In genomic region chr1:24189528-24189927, GRCh38 we compare ENCODE assay signal across 12 cellular contexts. TPM values are rescaled to one million over a fixed set of nuclear protein-coding genes. Genes with fewer than 3 reads are reported as not detected.
DNase-seq lines count a peak whose midpoint lies in the region; ATAC-seq, FAIRE-seq and TF ChIP-seq lines count a peak whose summit lies in the region.
"Had no signal": no experiment of that assay in that cellular context is flagged by ENCODE, and none has a peak within 500 bp of the region (broad histone marks: within the 10 kb centered on the region; RNA-seq: fewer than 3 reads in every experiment).

No MANE protein-coding gene starts in this region.

- H3K4me3 ChIP-seq in lower lobe of right lung, result no peak overlapping the region
- H3K4me3 ChIP-seq in small intestine (ENCODE audit: low read depth in 1 of 2, low read length in 2 of 2), result no peak overlapping the region
- H3K4me3 ChIP-seq: psoas muscle had no signal

- peaks cover 48% of the 10 kb centered on the region for H3K4me1 Mint-ChIP-seq in CD4-positive, alpha-beta T cell (ENCODE audit: low read depth)

- H3K4me3 Mint-ChIP-seq in CD4-positive, alpha-beta T cell, result peak overlapping the region; percentile 74

- no peaks in the 10 kb centered on the region for H3K9me3 Mint-ChIP-seq in CD4-positive, alpha-beta T cell

- no peaks in the 10 kb centered on the region for H3K9me3 ChIP-seq in CD4-positive, alpha-beta T cell (ENCODE audit: control insufficient read depth, low read length)
- H3K9me3 ChIP-seq in lower lobe of right lung (no peaks in the 10 kb centered on the region), small intestine (ENCODE audit: control insufficient read depth, low read depth) (no peaks in the 10 kb centered on the region)
- H3K9me3 ChIP-seq: psoas muscle, SK-N-SH had no signal

- peak overlapping the region; percentile 33 for H3K27ac Mint-ChIP-seq in CD4-positive, alpha-beta T cell

- H3K27ac ChIP-seq in CD4-positive, alpha-beta T cell (ENCODE audit: low read depth, low read length), result no peak overlapping the region
- H3K27ac ChIP-seq in lower lobe of right lung, result peak overlapping the region; percentile 8
- H3K27ac ChIP-seq in small intestine (ENCODE audit: low read depth in 1 of 2, low read length in 1 of 2), result peak overlapping the region in 1 of 2 donors; percentile 8

- 75 to 93% (median 83%) methylated on average over 7 of the region's 7 CpGs for WGBS in small intestine, 3 donors

- DNase-seq in CD4-positive, alpha-beta T cell, result no peak
- DNase-seq in lower lobe of right lung (peak; percentile 59), small intestine (no peak), HEK293T (ENCODE audit: extremely low spot score) (no peak)
- DNase-seq: NCI-H1417, psoas muscle, SK-N-SH had no signal

- TF ChIP-seq CTCF in CD4-positive, alpha-beta T cell (IDR thresholded peaks at IDR 0.05), result no peak
- no peak for TF ChIP-seq CTCF in lower lobe of right lung (IDR thresholded peaks at IDR 0.05)

- H3K36me3 Mint-ChIP-seq in CD4-positive, alpha-beta T cell (ENCODE audit: low read depth), result no peaks in the 10 kb centered on the region

- H3K4me1 ChIP-seq in lower lobe of right lung (peaks cover 43% of the 10 kb centered on the region), small intestine (ENCODE audit: control insufficient read depth in 2 of 2, insufficient read depth in 1 of 2, low read depth in 1 of 2, low read length in 1 of 2) (no peaks in the 10 kb centered on the region)

- no peaks in the 10 kb centered on the region for H3K27me3 Mint-ChIP-seq in CD4-positive, alpha-beta T cell

- no peaks in the 10 kb centered on the region for H3K27me3 ChIP-seq in CD4-positive, alpha-beta T cell (ENCODE audit: control insufficient read depth, insufficient read depth, low read length)
- H3K27me3 ChIP-seq in lower lobe of right lung (ENCODE audit: low read depth) (peaks cover 13% of the 10 kb centered on the region), small intestine (ENCODE audit: control insufficient read depth in 2 of 2, insufficient read depth in 2 of 2, low read length in 2 of 2) (peaks cover 0 to 2% of the 10 kb centered on the region in 2 donors)

- ATAC-seq in CD4-positive, alpha-beta T cell (ENCODE audit: poor library complexity), result no peak
- ATAC-seq in lower lobe of right lung, result peak in 1 of 2 donors; percentile 12
- no peak for ATAC-seq in GM21423 (IDR thresholded peaks at IDR 0.05; ENCODE audit: unreplicated experiment)
- no peak for ATAC-seq in GM19023 (IDR thresholded peaks at IDR 0.05; ENCODE audit: unreplicated experiment)

- CTCF ChIA-PET in CD4-positive, alpha-beta T cell (lab: Charles Lee), result interaction anchor here (1.6 to 3.0 kb wide), 3 partner anchors 9 to 202 kb away, joined by 5 to 10 read pairs (median 6); no protein-coding TSS in a partner anchor
- CTCF ChIA-PET in HEK293T (lab: Yijun Ruan, JAX), result interaction anchor here (1.2 to 2.4 kb wide), 3 partner anchors 9 to 39 kb away, joined by 3 to 9 read pairs (median 4); no protein-coding TSS in a partner anchor

- no peak for FAIRE-seq in small intestine (lab: Jason Lieb, UNC)

- TF ChIP-seq POLR2A in GM19193 (IDR thresholded peaks at IDR 0.05; ENCODE audit: extremely low read depth, insufficient read depth, insufficient read length), result peak; percentile 40
- TF ChIP-seq POLR2A in Raji (IDR thresholded peaks at IDR 0.05; ENCODE audit: insufficient read depth, low read depth, low read length), result peak; percentile 76

- intact Hi-C loops in CD4-positive, alpha-beta T cell (cut with DNase I, micrococcal nuclease), result no loop called here
- intact Hi-C loops in lower lobe of right lung (cut with DNase I), result no loop called here

- H3K36me3 ChIP-seq in lower lobe of right lung (no peaks in the 10 kb centered on the region), small intestine (ENCODE audit: control insufficient read depth in 2 of 2, insufficient read depth in 2 of 2, low read length in 2 of 2) (no peaks in the 10 kb centered on the region)

- POLR2A ChIA-PET in CD4-positive, alpha-beta T cell (lab: Charles Lee), result interaction anchor here (0.5 to 1.2 kb wide), 2 partner anchors 182 to 204 kb away, joined by 3 read pairs; no protein-coding TSS in a partner anchor
- POLR2A ChIA-PET in HEK293T (lab: Yijun Ruan, JAX), result no interaction called here

TF ChIP-seq in HEK293T, 16 proteins besides CTCF, POLR2A, EP300 and RAD21:
- TF ChIP-seq SP1 (IDR thresholded peaks at IDR 0.05) (no peak), L3MBTL2 (conservative IDR thresholded peaks at IDR 0.05) (no peak), NFRKB (IDR thresholded peaks at IDR 0.05) (no peak), PKNOX1 (IDR thresholded peaks at IDR 0.05) (no peak)

RNA-seq across cellular contexts. Expression of gene IFNLR1, which starts 2.4 kb away (rescaled TPM):
- total RNA-seq in CD4-positive, alpha-beta T cell, result 1 to 10 TPM; 1.2 to 1.3 TPM
- total RNA-seq in lower lobe of right lung, result 11.7 TPM
- 1 to 10 TPM; 4.8 to 8.1 (median 5.7) TPM for polyA plus RNA-seq in small intestine
- total RNA-seq: endothelial cell of umbilical vein had no signal

RNA-seq across cellular contexts. Expression of gene IL22RA1, which starts 46.6 kb away (rescaled TPM):
- total RNA-seq in CD4-positive, alpha-beta T cell, result not detected
- 0.83 TPM for total RNA-seq in lower lobe of right lung
- 10 to 100 TPM; 16.3 to 29.1 (median 21.3) TPM for polyA plus RNA-seq in small intestine
- total RNA-seq: endothelial cell of umbilical vein had no signal
- polyA plus RNA-seq: endothelial cell of umbilical vein had no signal
